In genomic region chr1:1063945-1064831, GRCh38 we compare ENCODE assay signal across 1 cellular context.
A peak's percentile ranks its signal among the peaks of the same experiment; 100 is the strongest.
TF ChIP-seq lines count a peak whose summit lies in the region.

No MANE protein-coding gene starts in this region.

TF ChIP-seq in HEK293, 187 proteins besides CTCF, POLR2A, EP300 and RAD21 (continued from another document and continues in another):
- peak; percentile 94 for TF ChIP-seq PRDM10 (tag by site-specific recombination; IDR thresholded peaks at IDR 0.05)
- no peak for TF ChIP-seq ZNF571 (tag by site-specific recombination; IDR thresholded peaks at IDR 0.05)
- TF ChIP-seq ZNF768 (tag by site-specific recombination; IDR thresholded peaks at IDR 0.05) = no peak
- TF ChIP-seq SETDB1 (IDR thresholded peaks at IDR 0.05; ENCODE audit: insufficient read length, low read length) = no peak
- no peak for TF ChIP-seq ZNF350 (tag by site-specific recombination; IDR thresholded peaks at IDR 0.05)
- no peak for TF ChIP-seq ZNF473 (tag by site-specific recombination; IDR thresholded peaks at IDR 0.05)
- peak; percentile 69; the same call in 1 of the 2 replicates for TF ChIP-seq ZNF324 (tag by site-specific recombination; IDR thresholded peaks at IDR 0.05)
- TF ChIP-seq ZNF707 (tag by site-specific recombination; IDR thresholded peaks at IDR 0.05) = no peak
- peak; percentile 98 for TF ChIP-seq KLF17 (tag by site-specific recombination; IDR thresholded peaks at IDR 0.05)
- no peak for TF ChIP-seq ZNF140 (tag by site-specific recombination; IDR thresholded peaks at IDR 0.05)
- no peak for TF ChIP-seq PRDM4 (tag by site-specific recombination; IDR thresholded peaks at IDR 0.05)
- TF ChIP-seq TSHZ1 (tag by site-specific recombination; IDR thresholded peaks at IDR 0.05; ENCODE audit: borderline replicate concordance) = peak; percentile 66; the same call in 1 of the 2 replicates
- peak; percentile 96 for TF ChIP-seq OSR2 (tag by site-specific recombination; IDR thresholded peaks at IDR 0.05)
- TF ChIP-seq ZNF114 (tag by site-specific recombination; IDR thresholded peaks at IDR 0.05) = no peak
- no peak for TF ChIP-seq ZNF155 (tag by site-specific recombination; IDR thresholded peaks at IDR 0.05)
- peak; percentile 29; the same call in 1 of the 2 replicates for TF ChIP-seq ZNF341 (tag by site-specific recombination; IDR thresholded peaks at IDR 0.05; ENCODE audit: low read depth)
- peak; percentile 61; the same call in 1 of the 2 replicates for TF ChIP-seq KLF10 (tag by site-specific recombination; IDR thresholded peaks at IDR 0.05)
- TF ChIP-seq ZNF792 (tag by site-specific recombination; IDR thresholded peaks at IDR 0.05) = no peak
- no peak for TF ChIP-seq ZNF26 (tag by site-specific recombination; IDR thresholded peaks at IDR 0.05)
- TF ChIP-seq ZBTB21 (tag by site-specific recombination; IDR thresholded peaks at IDR 0.05) = peak; percentile 77
- TF ChIP-seq ZNF791 (tag by site-specific recombination; IDR thresholded peaks at IDR 0.05) = no peak
- TF ChIP-seq ZFP41 (tag by site-specific recombination; IDR thresholded peaks at IDR 0.05; ENCODE audit: borderline replicate concordance) = no peak
- peak; percentile 78; the same call in 1 of the 2 replicates for TF ChIP-seq ZNF391 (tag by site-specific recombination; IDR thresholded peaks at IDR 0.05; ENCODE audit: borderline replicate concordance, low read depth)
- TF ChIP-seq ZNF660 (tag by site-specific recombination; IDR thresholded peaks at IDR 0.05) = peak; percentile 70
- no peak; the same call in 1 of the 2 replicates for TF ChIP-seq ZNF146 (tag by site-specific recombination; IDR thresholded peaks at IDR 0.05)
- no peak for TF ChIP-seq ATF2 (tag by site-specific recombination; IDR thresholded peaks at IDR 0.05; ENCODE audit: low read depth)
- peak; percentile 98 for TF ChIP-seq GLIS1 (tag by site-specific recombination; IDR thresholded peaks at IDR 0.05)
- TF ChIP-seq ZBTB17 (tag by site-specific recombination; IDR thresholded peaks at IDR 0.05) = peak; percentile 50; the same call in 1 of the 2 replicates
- TF ChIP-seq ZNF596 (tag by site-specific recombination; IDR thresholded peaks at IDR 0.05) = no peak
- TF ChIP-seq ZNF335 (tag by site-specific recombination; conservative IDR thresholded peaks at IDR 0.05) = peak; percentile 79
- TF ChIP-seq EGR2 (tag by site-specific recombination; IDR thresholded peaks at IDR 0.05; ENCODE audit: low read depth) = peak; percentile 97
- no peak for TF ChIP-seq AEBP2 (tag by site-specific recombination; IDR thresholded peaks at IDR 0.05; ENCODE audit: borderline replicate concordance)
- peak; percentile 79 for TF ChIP-seq KLF16 (tag by site-specific recombination; IDR thresholded peaks at IDR 0.05)
- no peak for TF ChIP-seq REST (tag by site-specific recombination; IDR thresholded peaks at IDR 0.05)
- no peak for TF ChIP-seq ZNF280C (tag by site-specific recombination; IDR thresholded peaks at IDR 0.05)
